In the genomic region with DNA sequence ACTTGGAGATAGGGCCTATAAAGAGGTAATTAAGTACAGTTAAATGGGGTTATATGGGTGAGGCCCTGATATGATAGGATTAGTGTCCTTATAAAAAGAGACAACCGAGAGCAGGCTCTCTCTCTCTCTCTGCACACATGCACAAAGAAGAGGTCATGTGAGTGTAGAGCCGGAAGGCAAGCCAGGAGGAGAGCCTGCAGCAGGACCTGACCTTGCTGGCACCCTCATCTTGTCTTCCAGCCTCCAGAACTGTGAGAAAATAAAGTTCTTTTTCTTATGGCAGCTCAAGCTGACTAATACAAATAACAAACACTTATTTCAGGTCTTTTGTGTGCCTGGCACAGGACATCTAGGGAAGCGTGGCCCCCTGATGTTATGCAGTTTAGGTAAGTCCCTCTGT, we compare ENCODE assay signal across 23 cellular contexts.
DNase-seq lines count a peak whose midpoint lies in the region; ATAC-seq, FAIRE-seq and TF ChIP-seq lines count a peak whose summit lies in the region.
"Had no signal": no experiment of that assay in that cellular context is flagged by ENCODE, and none has a peak within 500 bp of the region (broad histone marks: within the 10 kb centered on the region; RNA-seq: fewer than 3 reads in every experiment).

No MANE protein-coding gene starts in this region.

- no peaks in the 10 kb centered on the region for H3K79me1 ChIP-seq in trophoblast cell (ENCODE audit: low read length)

- no peak for DNase-seq in right cardiac atrium
- no peak for DNase-seq in right atrium auricular region (ENCODE audit: low spot score)
- no peak for DNase-seq in WTC11 (ENCODE audit: low spot score)
- DNase-seq in HepG2 (ENCODE audit: low spot score) = no peak
- DNase-seq in trophoblast cell = peak; percentile 87
- DNase-seq in amygdala (lab: John Stamatoyannopoulos, UW) = no peak
- no peak for DNase-seq in glutamatergic neuron
- DNase-seq: CD4-positive, CD25-positive, alpha-beta regulatory T cell; COR-L47; DND-41; GM23248; KG1; NCI-H1092 treated with DMSO at 0.1 percent for 48 hours; NCI-H1436 treated with DMSO at 0.1 percent for 48 hours; NCI-H1930; NCI-H2227 treated with DMSO at 0.1 percent for 48 hours; NCI-H510A; NCI-H748 treated with DMSO at 0.1 percent for 48 hours had no signal

- TF ChIP-seq RAD21 in HepG2 (CRISPR knock-in tag; IDR thresholded peaks at IDR 0.05) = no peak

- H3K4ac ChIP-seq in trophoblast cell (ENCODE audit: low read depth, low read length) = no peak overlapping the region

- H3K9ac ChIP-seq in HepG2 (ENCODE audit: insufficient read depth, low read depth, low read length) (no peak overlapping the region), trophoblast cell (ENCODE audit: low read length) (no peak overlapping the region)
- H3K9ac ChIP-seq: GM23248 had no signal

- no TSS peak for BruUV-seq in HepG2 (replicated peaks; lab: Mats Ljungman, UMichigan)

- no peak for TF ChIP-seq EP300 in HepG2 (IDR thresholded peaks at IDR 0.05; ENCODE audit: low read depth in 2 of 2, low read length in 2 of 2)
- no peak for TF ChIP-seq EP300 in HepG2 (CRISPR knock-in tag; IDR thresholded peaks at IDR 0.05; ENCODE audit: borderline replicate concordance)

- H3K23ac ChIP-seq in trophoblast cell (ENCODE audit: low read length) = no peak overlapping the region

- no peaks in the 10 kb centered on the region for H3K36me3 ChIP-seq in right atrium auricular region
- no peaks in the 10 kb centered on the region for H3K36me3 ChIP-seq in HepG2 (replicated peaks in 1 of 2; ENCODE audit: control insufficient read depth in 1 of 2, insufficient read depth in 2 of 2, low read length in 2 of 2)
- H3K36me3 ChIP-seq in trophoblast cell (ENCODE audit: control insufficient read depth in 1 of 2, insufficient read depth in 2 of 2, low read length in 2 of 2) = no peaks in the 10 kb centered on the region
- H3K36me3 ChIP-seq: HAP-1, SJSA1 had no signal

- H4K91ac ChIP-seq in trophoblast cell (ENCODE audit: low read depth, low read length) = no peak overlapping the region

- H3K27me3 ChIP-seq in right cardiac atrium (ENCODE audit: control insufficient read depth, insufficient read depth) = no peaks in the 10 kb centered on the region
- no peaks in the 10 kb centered on the region for H3K27me3 ChIP-seq in right atrium auricular region
- no peaks in the 10 kb centered on the region for H3K27me3 ChIP-seq in HepG2 (ENCODE audit: control insufficient read depth in 1 of 2, insufficient read depth in 2 of 2, low read length in 2 of 2)
- no peaks in the 10 kb centered on the region for H3K27me3 ChIP-seq in trophoblast cell (ENCODE audit: insufficient read depth, low read length)
- H3K27me3 ChIP-seq: SJSA1 had no signal

- H2AK5ac ChIP-seq in trophoblast cell (ENCODE audit: low read length) = no peak overlapping the region

- no peak overlapping the region for H2BK120ac ChIP-seq in trophoblast cell (ENCODE audit: insufficient read depth, low read length, poor library complexity)

- no peak overlapping the region for H3K4me2 ChIP-seq in HepG2 (ENCODE audit: low read depth, low read length)
- H3K4me2 ChIP-seq in trophoblast cell (ENCODE audit: low read length) = no peak overlapping the region

- WGBS in right cardiac atrium = 66% methylated on average over 3 of the region's 3 CpGs
- 73% methylated on average over 3 of the region's 3 CpGs for WGBS in HepG2 (ENCODE audit: low lambda C conversion rate)
- WGBS in trophoblast cell (ENCODE audit: extremely low coverage, insufficient coverage, insufficient read length) = no CpG with 5 or more reads among the region's 3 CpGs

- TF ChIP-seq CTCF in right atrium auricular region (IDR thresholded peaks at IDR 0.05) (no peak), WTC11 (IDR thresholded peaks at IDR 0.05) (no peak), HepG2 (CRISPR knock-in tag; IDR thresholded peaks at IDR 0.05) (no peak), glutamatergic neuron (IDR thresholded peaks at IDR 0.05; ENCODE audit: partially characterized antibody, unreplicated experiment) (no peak)

- no peak overlapping the region for H2BK12ac ChIP-seq in trophoblast cell (ENCODE audit: low read length)

- no peak overlapping the region for H2AFZ ChIP-seq in HepG2 (ENCODE audit: low read length)
- H2AFZ ChIP-seq in trophoblast cell (ENCODE audit: insufficient read depth, low read length, poor library complexity) = no peak overlapping the region
- H2AFZ ChIP-seq: GM23248 had no signal

- H3K27ac ChIP-seq in right cardiac atrium (ENCODE audit: low read length) (peak overlapping the region; percentile 43), right atrium auricular region (peak overlapping the region in 1 of 2 donors; percentile 23), HepG2 (ENCODE audit: extremely low read length, insufficient read depth, low read length) (peak overlapping the region; percentile 9), trophoblast cell (ENCODE audit: low read depth, low read length) (no peak overlapping the region)
- H3K27ac ChIP-seq: GM23248, SJSA1 had no signal

- no peak for ATAC-seq in right cardiac atrium
- ATAC-seq in WTC11 = peak; percentile 25; the same call in 1 of the 2 replicates
- ATAC-seq in HepG2 = no peak
- no peak for ATAC-seq in GM18511 (IDR thresholded peaks at IDR 0.05; ENCODE audit: unreplicated experiment)
- ATAC-seq: GM12878 had no signal

- CTCF ChIA-PET in WTC11 (lab: Charles Lee) (interaction anchor here (0.6 to 1.2 kb wide), 3 partner anchors 35 to 177 kb away, joined by 3 to 6 read pairs (median 3); no protein-coding TSS in a partner anchor), HepG2 (lab: Yijun Ruan, JAX; ENCODE audit: low intra/inter-chr PET ratio, low total read pairs) (no interaction called here)

- H3K27me3 Mint-ChIP-seq in WTC11 (ENCODE audit: low read depth) (no peaks in the 10 kb centered on the region), glutamatergic neuron (ENCODE audit: unreplicated experiment) (no peaks in the 10 kb centered on the region)
- H3K27me3 Mint-ChIP-seq: CD4-positive, CD25-positive, alpha-beta regulatory T cell had no signal

- no peak for TF ChIP-seq POLR2A in HepG2 (IDR thresholded peaks at IDR 0.05; ENCODE audit: insufficient read depth in 1 of 2, low read depth in 2 of 2, low read length in 2 of 2)

- no peak overlapping the region; the same call in 1 of the 2 replicates for H3K27ac Mint-ChIP-seq in WTC11
- H3K27ac Mint-ChIP-seq in glutamatergic neuron (ENCODE audit: unreplicated experiment) = no peak overlapping the region
- H3K27ac Mint-ChIP-seq: CD4-positive, CD25-positive, alpha-beta regulatory T cell had no signal

- H3K9me3 Mint-ChIP-seq in WTC11 = no peaks in the 10 kb centered on the region
- peaks cover 2% of the 10 kb centered on the region for H3K9me3 Mint-ChIP-seq in glutamatergic neuron (ENCODE audit: unreplicated experiment)
- H3K9me3 Mint-ChIP-seq: CD4-positive, CD25-positive, alpha-beta regulatory T cell had no signal

- H3K4me3 ChIP-seq in right cardiac atrium (ENCODE audit: low read length) (no peak overlapping the region), right atrium auricular region (no peak overlapping the region), HepG2 (replicated peaks in 1 of 3; ENCODE audit: insufficient read depth in 1 of 3, low read depth in 2 of 3, low read length in 3 of 3) (no peak overlapping the region), trophoblast cell (ENCODE audit: low read depth, low read length) (no peak overlapping the region)
- H3K4me3 ChIP-seq: GM12878, GM23248, HAP-1, SJSA1 had no signal

- H3K4me1 Mint-ChIP-seq in WTC11 (peaks cover 42% of the 10 kb centered on the region), glutamatergic neuron (ENCODE audit: low read depth, unreplicated experiment) (no peaks in the 10 kb centered on the region)

- H2BK5ac ChIP-seq in trophoblast cell (ENCODE audit: low read depth, low read length, poor library complexity) = no peak overlapping the region

- H3K14ac ChIP-seq in trophoblast cell (ENCODE audit: low read length) = no peak overlapping the region

- no peak overlapping the region for H4K12ac ChIP-seq in trophoblast cell (ENCODE audit: low read depth, low read length)

- peak; percentile 18 for FAIRE-seq in HepG2 (lab: Jason Lieb, UNC)
- FAIRE-seq: GM12878, RCC 7860 had no signal

- H3K4me3 Mint-ChIP-seq in WTC11 (no peak overlapping the region), glutamatergic neuron (ENCODE audit: unreplicated experiment) (no peak overlapping the region)
- H3K4me3 Mint-ChIP-seq: CD4-positive, CD25-positive, alpha-beta regulatory T cell had no signal

- no peaks in the 10 kb centered on the region for H3K9me3 ChIP-seq in right cardiac atrium (ENCODE audit: control insufficient read depth, low read length)
- H3K9me3 ChIP-seq in right atrium auricular region = no peaks in the 10 kb centered on the region
- no peaks in the 10 kb centered on the region for H3K9me3 ChIP-seq in HepG2 (ENCODE audit: low read length)
- H3K9me3 ChIP-seq in trophoblast cell (ENCODE audit: insufficient read depth, low read depth, low read length) = no peaks in the 10 kb centered on the region
- H3K9me3 ChIP-seq: HAP-1, SJSA1 had no signal

- H3K4me1 ChIP-seq in right cardiac atrium (ENCODE audit: control insufficient read depth, insufficient read depth, low read length) (peaks cover 15% of the 10 kb centered on the region), right atrium auricular region (peaks cover 3 to 62% of the 10 kb centered on the region in 2 donors), HepG2 (ENCODE audit: insufficient read depth, low read length) (peaks cover 98% of the 10 kb centered on the region), trophoblast cell (ENCODE audit: control insufficient read depth in 1 of 2, insufficient read depth in 2 of 2, low read length in 2 of 2) (no peaks in the 10 kb centered on the region)
- H3K4me1 ChIP-seq: HAP-1 had no signal

- POLR2A ChIA-PET in WTC11 (lab: Charles Lee) = no interaction called here
- POLR2A ChIA-PET in HepG2 (lab: Yijun Ruan, JAX) = interaction anchor here (0.7 to 5.0 kb wide), 3 partner anchors 10 to 62 kb away, joined by 3 to 54 read pairs (median 3); a partner anchor contains a TSS

- in situ Hi-C loops in HepG2 (cut with HindIII; ENCODE audit: extremely low pct_ligation_motif_present, low pct_unique_long_range_greater_than_20kb) = no loop called here

- no peaks in the 10 kb centered on the region for H3K36me3 Mint-ChIP-seq in WTC11
- H3K36me3 Mint-ChIP-seq in glutamatergic neuron (ENCODE audit: unreplicated experiment) = no peaks in the 10 kb centered on the region
- H3K36me3 Mint-ChIP-seq: CD4-positive, CD25-positive, alpha-beta regulatory T cell had no signal

- H4K20me1 ChIP-seq in HepG2 (ENCODE audit: insufficient read depth, low read length) = no peaks in the 10 kb centered on the region

- H3K18ac ChIP-seq in trophoblast cell (ENCODE audit: low read length) = no peak overlapping the region

- H3K79me2 ChIP-seq in HepG2 (ENCODE audit: insufficient read depth, low read length) (peaks cover 35% of the 10 kb centered on the region), trophoblast cell (ENCODE audit: control insufficient read depth, insufficient read depth, low read length, poor library complexity) (no peaks in the 10 kb centered on the region)

- intact Hi-C loops in right cardiac atrium (cut with DNase I) (no loop called here), HepG2 (cut with micrococcal nuclease; ENCODE audit: unreplicated experiment) (loop anchor here (5.0 kb wide), 1 partner anchor 35 kb away; no protein-coding TSS in a partner anchor)

- no peak overlapping the region for H4K8ac ChIP-seq in trophoblast cell (ENCODE audit: low read depth, low read length)

TF ChIP-seq in WTC11, 78 proteins besides CTCF, POLR2A, EP300 and RAD21 (continues in another document):
- TF ChIP-seq TEAD1 (CRISPR knock-in tag; IDR thresholded peaks at IDR 0.05) = no peak

Comparison
In these comparisons a context has a peak if more than half of its experiments do, and no peak if none do; other contexts are left out.
1. DNase-seq: peak in trophoblast cell (2 of 2); none in right cardiac atrium (0 of 3), right atrium auricular region (single experiment), WTC11 (single experiment), HepG2 (single experiment), amygdala (0 of 56) and glutamatergic neuron (single experiment).